In genomic region chr14:69232388-69232787, GRCh38 we compare ENCODE assay signal across 33 cellular contexts. TPM values are rescaled to one million over a fixed set of nuclear protein-coding genes. Genes with fewer than 3 reads are reported as not detected.
"Had no signal": no experiment of that assay in that cellular context is flagged by ENCODE, and none has a peak within 500 bp of the region (broad histone marks: within the 10 kb centered on the region; RNA-seq: fewer than 3 reads in every experiment).

No MANE protein-coding gene starts in this region.

- FAIRE-seq: frontal cortex had no signal

- H3K4me3 Mint-ChIP-seq: activated CD4-positive, alpha-beta memory T cell treated with anti-CD3 and anti-CD28 coated beads for 36 hours; activated CD4-positive, alpha-beta T cell treated with anti-CD3 and anti-CD28 coated beads for 36 hours; activated CD4-positive, alpha-beta T cell treated with anti-CD3 and anti-CD28 coated beads, Interleukin-2, amount 10 ng/mL, durations not matched to agents 24 days and 14 days; activated CD8-positive, alpha-beta T cell treated with anti-CD3 and anti-CD28 coated beads, Interleukin-2, amount 10 ng/mL, durations not matched to agents 7 days and 5 days; activated naive CD8-positive, alpha-beta T cell; activated T-cell treated with anti-CD3 and anti-CD28 coated beads, Interleukin-2, amount 50 U/mL, for 24 hours; activated T-helper 17 cell treated with anti-CD3 and anti-CD28 coated beads, Interleukin-2, amount 50 U/mL, for 72 hours; central memory CD8-positive, alpha-beta T cell; dendritic cell treated with granulocyte-macrophage colony-stimulating factor and Interleukin-4, amounts not matched to agents 40 ng/mL and 50 ng/mL, for 4 days; endodermal cell; T-cell; T-helper 1 cell treated with Interleukin-12 subunit alpha and Interleukin-12 subunit beta and Interleukin-4 antibody, amounts not matched to agents 30 μg/mL and 1 μg/mL, for 36 hours; T-helper 2 cell treated with Interferon-gamma antibody and Interleukin-4, amounts not matched to agents 5 μg/mL and 100 μg/mL, for 36 hours had no signal

- H3K4me1 Mint-ChIP-seq: central memory CD8-positive, alpha-beta T cell; endodermal cell; T-cell had no signal

- H3K27ac ChIP-seq: ascending aorta, brain microvascular endothelial cell, coronary artery, dorsolateral prefrontal cortex had no signal

- H3K27me3 Mint-ChIP-seq: activated CD4-positive, alpha-beta memory T cell treated with anti-CD3 and anti-CD28 coated beads for 36 hours; activated CD4-positive, alpha-beta T cell treated with anti-CD3 and anti-CD28 coated beads for 36 hours; activated CD4-positive, alpha-beta T cell treated with anti-CD3 and anti-CD28 coated beads, Interleukin-2, amount 10 ng/mL, durations not matched to agents 24 days and 14 days; activated naive CD8-positive, alpha-beta T cell; activated T-cell treated with anti-CD3 and anti-CD28 coated beads, Interleukin-2, amount 50 U/mL, for 24 hours; activated T-helper 17 cell treated with anti-CD3 and anti-CD28 coated beads, Interleukin-2, amount 50 U/mL, for 72 hours; central memory CD8-positive, alpha-beta T cell; dendritic cell treated with granulocyte-macrophage colony-stimulating factor and Interleukin-4, amounts not matched to agents 40 ng/mL and 50 ng/mL, for 4 days; T-cell had no signal

- H3K4me3 ChIP-seq: ascending aorta, coronary artery, dorsolateral prefrontal cortex had no signal

- H3K4me1 ChIP-seq: ascending aorta had no signal

- DNase-seq: activated CD4-positive, alpha-beta memory T cell treated with anti-CD3 and anti-CD28 coated beads for 36 hours; activated CD4-positive, alpha-beta T cell treated with anti-CD3 and anti-CD28 coated beads for 36 hours; activated CD4-positive, alpha-beta T cell treated with anti-CD3 and anti-CD28 coated beads, Interleukin-2, amount 10 ng/mL, durations not matched to agents 24 days and 14 days; activated CD4-positive, CD25-positive, alpha-beta regulatory T cell; activated CD4-positive, CD25-positive, alpha-beta regulatory T cell treated with anti-CD3 and anti-CD28 coated beads, Interleukin-2, amount 50 U/mL, for 72 hours; activated CD8-positive, alpha-beta memory T cell treated with anti-CD3 and anti-CD28 coated beads, Interleukin-2, amount 50 U/mL, for 48 hours; activated CD8-positive, alpha-beta T cell treated with anti-CD3 and anti-CD28 coated beads, Interleukin-2, amount 10 ng/mL, durations not matched to agents 7 days and 5 days; activated effector memory CD4-positive, alpha-beta T cell treated with Interleukin-2 at 50 U/mL for 16 hours; activated gamma-delta T cell treated with Interleukin-2 at 50 U/mL for 16 hours; activated naive CD4-positive, alpha-beta T cell treated with anti-CD3 and anti-CD28 coated beads, Interleukin-2, amount 50 U/mL, for 16 hours; activated naive CD4-positive, alpha-beta T cell treated with Interleukin-2 at 50 U/mL for 16 hours; activated T-cell treated with anti-CD3 and anti-CD28 coated beads for 4 hours; activated T-cell treated with anti-CD3 and anti-CD28 coated beads, Interleukin-2, amount 50 U/mL, for 24 hours; brain microvascular endothelial cell; dorsolateral prefrontal cortex; effector memory CD4-positive, alpha-beta T cell; endodermal cell; foreskin fibroblast; head of caudate nucleus; SW 1271; T-cell; T1000 had no signal

- H3K9me3 Mint-ChIP-seq: activated CD4-positive, alpha-beta memory T cell treated with anti-CD3 and anti-CD28 coated beads for 36 hours; activated CD4-positive, alpha-beta T cell treated with anti-CD3 and anti-CD28 coated beads, Interleukin-2, amount 10 ng/mL, durations not matched to agents 24 days and 14 days; activated T-cell treated with anti-CD3 and anti-CD28 coated beads, Interleukin-2, amount 50 U/mL, for 24 hours; activated T-helper 17 cell treated with anti-CD3 and anti-CD28 coated beads, Interleukin-2, amount 50 U/mL, for 72 hours; central memory CD8-positive, alpha-beta T cell; dendritic cell treated with granulocyte-macrophage colony-stimulating factor and Interleukin-4, amounts not matched to agents 40 ng/mL and 50 ng/mL, for 4 days; endodermal cell; T-cell; T-helper 1 cell treated with Interleukin-12 subunit alpha and Interleukin-12 subunit beta and Interleukin-4 antibody, amounts not matched to agents 30 μg/mL and 1 μg/mL, for 36 hours; T-helper 2 cell treated with Interferon-gamma antibody and Interleukin-4, amounts not matched to agents 5 μg/mL and 100 μg/mL, for 36 hours had no signal

- H3K27ac Mint-ChIP-seq: activated CD4-positive, alpha-beta memory T cell treated with anti-CD3 and anti-CD28 coated beads for 36 hours; activated CD4-positive, alpha-beta T cell treated with anti-CD3 and anti-CD28 coated beads for 36 hours; activated CD4-positive, alpha-beta T cell treated with anti-CD3 and anti-CD28 coated beads, Interleukin-2, amount 10 ng/mL, durations not matched to agents 24 days and 14 days; activated CD8-positive, alpha-beta T cell treated with anti-CD3 and anti-CD28 coated beads, Interleukin-2, amount 10 ng/mL, durations not matched to agents 7 days and 5 days; activated naive CD8-positive, alpha-beta T cell; activated T-cell treated with anti-CD3 and anti-CD28 coated beads, Interleukin-2, amount 50 U/mL, for 24 hours; activated T-helper 17 cell treated with anti-CD3 and anti-CD28 coated beads, Interleukin-2, amount 50 U/mL, for 72 hours; dendritic cell treated with granulocyte-macrophage colony-stimulating factor and Interleukin-4, amounts not matched to agents 40 ng/mL and 50 ng/mL, for 4 days; endodermal cell; T-cell; T-helper 1 cell treated with Interleukin-12 subunit alpha and Interleukin-12 subunit beta and Interleukin-4 antibody, amounts not matched to agents 30 μg/mL and 1 μg/mL, for 36 hours; T-helper 2 cell treated with Interferon-gamma antibody and Interleukin-4, amounts not matched to agents 5 μg/mL and 100 μg/mL, for 36 hours had no signal

- H3K9me3 ChIP-seq: ascending aorta had no signal

- ATAC-seq: activated CD4-positive, alpha-beta T cell treated with anti-CD3 and anti-CD28 coated beads for 36 hours; activated CD8-positive, alpha-beta T cell treated with anti-CD3 and anti-CD28 coated beads, Interleukin-2, amount 10 ng/mL, durations not matched to agents 7 days and 5 days; activated T-helper 17 cell treated with anti-CD3 and anti-CD28 coated beads, Interleukin-2, amount 50 U/mL, for 72 hours; esophagus mucosa; T-cell had no signal

- H3K27me3 ChIP-seq: ascending aorta, brain microvascular endothelial cell, dorsolateral prefrontal cortex had no signal

RNA-seq across cellular contexts. Expression of gene GALNT16, which starts 27.6 kb away (rescaled TPM):
- total RNA-seq: activated CD4-positive, alpha-beta memory T cell treated with anti-CD3 and anti-CD28 coated beads for 36 hours; activated CD4-positive, alpha-beta T cell treated with anti-CD3 and anti-CD28 coated beads, Interleukin-2, amount 10 ng/mL, durations not matched to agents 24 days and 14 days; activated CD8-positive, alpha-beta T cell treated with anti-CD3 and anti-CD28 coated beads, Interleukin-2, amount 10 ng/mL, durations not matched to agents 7 days and 5 days; bronchial epithelial cell had no signal
